In genomic region chr17:19004601-19005441, GRCh38 we compare ENCODE assay signal across 1 cellular context.
A peak's percentile ranks its signal among the peaks of the same experiment; 100 is the strongest.
TF ChIP-seq lines count a peak whose summit lies in the region.

A gene with protein sequence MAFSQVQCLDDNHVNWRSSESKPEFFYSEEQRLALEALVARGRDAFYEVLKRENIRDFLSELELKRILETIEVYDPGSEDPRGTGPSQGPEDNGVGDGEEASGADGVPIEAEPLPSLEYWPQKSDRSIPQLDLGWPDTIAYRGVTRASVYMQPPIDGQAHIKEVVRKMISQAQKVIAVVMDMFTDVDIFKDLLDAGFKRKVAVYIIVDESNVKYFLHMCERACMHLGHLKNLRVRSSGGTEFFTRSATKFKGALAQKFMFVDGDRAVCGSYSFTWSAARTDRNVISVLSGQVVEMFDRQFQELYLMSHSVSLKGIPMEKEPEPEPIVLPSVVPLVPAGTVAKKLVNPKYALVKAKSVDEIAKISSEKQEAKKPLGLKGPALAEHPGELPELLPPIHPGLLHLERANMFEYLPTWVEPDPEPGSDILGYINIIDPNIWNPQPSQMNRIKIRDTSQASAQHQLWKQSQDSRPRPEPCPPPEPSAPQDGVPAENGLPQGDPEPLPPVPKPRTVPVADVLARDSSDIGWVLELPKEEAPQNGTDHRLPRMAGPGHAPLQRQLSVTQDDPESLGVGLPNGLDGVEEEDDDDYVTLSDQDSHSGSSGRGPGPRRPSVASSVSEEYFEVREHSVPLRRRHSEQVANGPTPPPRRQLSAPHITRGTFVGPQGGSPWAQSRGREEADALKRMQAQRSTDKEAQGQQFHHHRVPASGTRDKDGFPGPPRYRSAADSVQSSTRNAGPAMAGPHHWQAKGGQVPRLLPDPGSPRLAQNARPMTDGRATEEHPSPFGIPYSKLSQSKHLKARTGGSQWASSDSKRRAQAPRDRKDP (minus strand): TSS chr17:19004764. CDS start chr17:19004041, 723 bp downstream.

TF ChIP-seq in K562, 482 proteins besides CTCF, POLR2A, EP300 and RAD21 (continued from another document and continues in another):
- TF ChIP-seq ZNF280A (IDR thresholded peaks at IDR 0.05; ENCODE audit: low read depth, partially characterized antibody), result no peak
- no peak for TF ChIP-seq ZNF239 (CRISPR knock-in tag; IDR thresholded peaks at IDR 0.05)
- no peak for TF ChIP-seq SNIP1 (IDR thresholded peaks at IDR 0.05; ENCODE audit: low read depth)
- no peak for TF ChIP-seq ZBTB8A (IDR thresholded peaks at IDR 0.05; ENCODE audit: partially characterized antibody)
- peak; percentile 26; the same call in 1 of the 2 replicates for TF ChIP-seq NFE2 (IDR thresholded peaks at IDR 0.05; ENCODE audit: low read depth)
- TF ChIP-seq SOX6 (IDR thresholded peaks at IDR 0.05), result no peak
- TF ChIP-seq HCFC1 (IDR thresholded peaks at IDR 0.05; ENCODE audit: low read depth, low read length), result no peak
- TF ChIP-seq MCM5 (IDR thresholded peaks at IDR 0.05; ENCODE audit: low read depth), result no peak
- no peak for TF ChIP-seq SAFB2 (IDR thresholded peaks at IDR 0.05; ENCODE audit: borderline replicate concordance, low read depth, low read length, severe bottlenecking)
- no peak for TF ChIP-seq ZKSCAN1 (IDR thresholded peaks at IDR 0.05; ENCODE audit: low read depth, low read length)
- peak; percentile 44 for TF ChIP-seq TBP (optimal IDR thresholded peaks at IDR 0.05; ENCODE audit: low read depth, low read length)
- TF ChIP-seq FOXA1 (IDR thresholded peaks at IDR 0.05; ENCODE audit: borderline replicate concordance), result no peak
- no peak for TF ChIP-seq BRF1 (IDR thresholded peaks at IDR 0.05; ENCODE audit: borderline replicate concordance, extremely low read depth, insufficient read length)
- no peak for TF ChIP-seq HDAC6 (IDR thresholded peaks at IDR 0.05; ENCODE audit: low read depth, low read length)
- peak in 1 of 2 experiments; percentile 79; a peak in 2 of 4 replicates for TF ChIP-seq ZNF639 (CRISPR knock-in tag; conservative IDR thresholded peaks at IDR 0.05 in 1 of 2, IDR thresholded peaks at IDR 0.05 in 1 of 2)
- TF ChIP-seq HMG20A (CRISPR knock-in tag; conservative IDR thresholded peaks at IDR 0.05), result no peak
- TF ChIP-seq ZNF347 (CRISPR knock-in tag; IDR thresholded peaks at IDR 0.05; ENCODE audit: low read depth), result no peak
- TF ChIP-seq DDX20 (tag; IDR thresholded peaks at IDR 0.05; ENCODE audit: low read depth), result no peak
- no peak for TF ChIP-seq ZBTB11 (CRISPR knock-in tag; IDR thresholded peaks at IDR 0.05)
- 0 out of 4 replicates have a peak, but pooled peaks of 1 of the 2 experiments have one; percentile 12 for TF ChIP-seq MNT (conservative IDR thresholded peaks at IDR 0.05)
- peak in 2 of 3 experiments; percentile 7 to 38 for TF ChIP-seq YY1 (IDR thresholded peaks at IDR 0.05; ENCODE audit: borderline replicate concordance in 1 of 3, control insufficient read depth in 1 of 3, extremely low read depth in 1 of 3, insufficient read depth in 3 of 3, insufficient read length in 1 of 3, insufficient replicate concordance in 2 of 3, low read depth in 1 of 3, low read length in 2 of 3)
- no peak for TF ChIP-seq TAF7 (tag; IDR thresholded peaks at IDR 0.05)
- peak; percentile 44; the same call in 1 of the 2 replicates for TF ChIP-seq DPF2 (IDR thresholded peaks at IDR 0.05)
- TF ChIP-seq CCNT2 (IDR thresholded peaks at IDR 0.05; ENCODE audit: borderline replicate concordance, extremely low read depth, insufficient read length, low read depth, low read length), result peak; percentile 90
- no peak for TF ChIP-seq BRF2 (IDR thresholded peaks at IDR 0.05; ENCODE audit: borderline replicate concordance, insufficient read depth, insufficient read length)
- TF ChIP-seq, protein P1, sequence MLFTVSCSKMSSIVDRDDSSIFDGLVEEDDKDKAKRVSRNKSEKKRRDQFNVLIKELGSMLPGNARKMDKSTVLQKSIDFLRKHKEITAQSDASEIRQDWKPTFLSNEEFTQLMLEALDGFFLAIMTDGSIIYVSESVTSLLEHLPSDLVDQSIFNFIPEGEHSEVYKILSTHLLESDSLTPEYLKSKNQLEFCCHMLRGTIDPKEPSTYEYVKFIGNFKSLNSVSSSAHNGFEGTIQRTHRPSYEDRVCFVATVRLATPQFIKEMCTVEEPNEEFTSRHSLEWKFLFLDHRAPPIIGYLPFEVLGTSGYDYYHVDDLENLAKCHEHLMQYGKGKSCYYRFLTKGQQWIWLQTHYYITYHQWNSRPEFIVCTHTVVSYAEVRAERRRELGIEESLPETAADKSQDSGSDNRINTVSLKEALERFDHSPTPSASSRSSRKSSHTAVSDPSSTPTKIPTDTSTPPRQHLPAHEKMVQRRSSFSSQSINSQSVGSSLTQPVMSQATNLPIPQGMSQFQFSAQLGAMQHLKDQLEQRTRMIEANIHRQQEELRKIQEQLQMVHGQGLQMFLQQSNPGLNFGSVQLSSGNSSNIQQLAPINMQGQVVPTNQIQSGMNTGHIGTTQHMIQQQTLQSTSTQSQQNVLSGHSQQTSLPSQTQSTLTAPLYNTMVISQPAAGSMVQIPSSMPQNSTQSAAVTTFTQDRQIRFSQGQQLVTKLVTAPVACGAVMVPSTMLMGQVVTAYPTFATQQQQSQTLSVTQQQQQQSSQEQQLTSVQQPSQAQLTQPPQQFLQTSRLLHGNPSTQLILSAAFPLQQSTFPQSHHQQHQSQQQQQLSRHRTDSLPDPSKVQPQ (CRISPR knock-in tag; IDR thresholded peaks at IDR 0.05; ENCODE audit: borderline replicate concordance), result no peak
- no peak for TF ChIP-seq HNRNPLL (IDR thresholded peaks at IDR 0.05; ENCODE audit: low read depth, low read length, poor library complexity, severe bottlenecking)
- TF ChIP-seq, protein P2, sequence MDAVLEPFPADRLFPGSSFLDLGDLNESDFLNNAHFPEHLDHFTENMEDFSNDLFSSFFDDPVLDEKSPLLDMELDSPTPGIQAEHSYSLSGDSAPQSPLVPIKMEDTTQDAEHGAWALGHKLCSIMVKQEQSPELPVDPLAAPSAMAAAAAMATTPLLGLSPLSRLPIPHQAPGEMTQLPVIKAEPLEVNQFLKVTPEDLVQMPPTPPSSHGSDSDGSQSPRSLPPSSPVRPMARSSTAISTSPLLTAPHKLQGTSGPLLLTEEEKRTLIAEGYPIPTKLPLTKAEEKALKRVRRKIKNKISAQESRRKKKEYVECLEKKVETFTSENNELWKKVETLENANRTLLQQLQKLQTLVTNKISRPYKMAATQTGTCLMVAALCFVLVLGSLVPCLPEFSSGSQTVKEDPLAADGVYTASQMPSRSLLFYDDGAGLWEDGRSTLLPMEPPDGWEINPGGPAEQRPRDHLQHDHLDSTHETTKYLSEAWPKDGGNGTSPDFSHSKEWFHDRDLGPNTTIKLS (IDR thresholded peaks at IDR 0.05; ENCODE audit: borderline replicate concordance, low read depth), result peak; percentile 49; the same call in 1 of the 2 replicates
- peak; percentile 67 for TF ChIP-seq RBFOX2 (IDR thresholded peaks at IDR 0.05; ENCODE audit: low read depth, low read length)
- TF ChIP-seq GTF2E2 (tag; IDR thresholded peaks at IDR 0.05), result no peak
- TF ChIP-seq ZNF274 (IDR thresholded peaks at IDR 0.05; ENCODE audit: borderline replicate concordance, low read depth, low read length), result no peak
- TF ChIP-seq ZNF589 (CRISPR knock-in tag; IDR thresholded peaks at IDR 0.05; ENCODE audit: low read depth), result no peak
- TF ChIP-seq ZNF146 (CRISPR knock-in tag; IDR thresholded peaks at IDR 0.05; ENCODE audit: unreplicated experiment), result no peak
- TF ChIP-seq ZNF512 (tag; IDR thresholded peaks at IDR 0.05), result no peak
- TF ChIP-seq GABPB1 (CRISPR knock-in tag; IDR thresholded peaks at IDR 0.05), result peak; percentile 57; the same call in 1 of the 2 replicates
- TF ChIP-seq ETV5 (CRISPR knock-in tag; IDR thresholded peaks at IDR 0.05; ENCODE audit: low read depth), result peak; percentile 70
- TF ChIP-seq SMARCC2 (IDR thresholded peaks at IDR 0.05; ENCODE audit: low read depth), result no peak
- no peak for TF ChIP-seq NFYB (IDR thresholded peaks at IDR 0.05; ENCODE audit: extremely low read depth, insufficient read length)
- peak; percentile 79 for TF ChIP-seq VEZF1 (CRISPR knock-in tag; IDR thresholded peaks at IDR 0.05)
- TF ChIP-seq MAX (CRISPR knock-in tag; IDR thresholded peaks at IDR 0.05), result peak; percentile 57
- TF ChIP-seq PHF20 (IDR thresholded peaks at IDR 0.05; ENCODE audit: partially characterized antibody), result no peak
